ENCODE assay signal across 1 cellular context in genomic region chr20:36676701-36677421, GRCh38.
A peak's percentile ranks its signal among the peaks of the same experiment; 100 is the strongest.
TF ChIP-seq lines count a peak whose summit lies in the region.

No MANE protein-coding gene starts in this region.

TF ChIP-seq in HepG2, 621 proteins besides CTCF, POLR2A, EP300 and RAD21 (continued from another document):
- TF ChIP-seq RARA (CRISPR knock-in tag; IDR thresholded peaks at IDR 0.05) (no peak), ZNF674 (CRISPR knock-in tag; IDR thresholded peaks at IDR 0.05; ENCODE audit: low read depth) (no peak), ZBTB4 (CRISPR knock-in tag; IDR thresholded peaks at IDR 0.05; ENCODE audit: borderline replicate concordance) (peak; percentile 70; the same call in 1 of the 2 replicates), CREM (IDR thresholded peaks at IDR 0.05) (0 out of 2 replicates have a peak, but pooled peaks have one; percentile 1), CREM (CRISPR knock-in tag; IDR thresholded peaks at IDR 0.05) (no peak), ARNTL (CRISPR knock-in tag; IDR thresholded peaks at IDR 0.05) (no peak), ZNF563 (CRISPR knock-in tag; IDR thresholded peaks at IDR 0.05) (no peak), MAFK (conservative IDR thresholded peaks at IDR 0.05 in 1 of 2, IDR thresholded peaks at IDR 0.05 in 1 of 2; ENCODE audit: low read length in 2 of 2) (no peak), ZNF747 (CRISPR knock-in tag; IDR thresholded peaks at IDR 0.05; ENCODE audit: borderline replicate concordance) (no peak), GLI4 (CRISPR knock-in tag; IDR thresholded peaks at IDR 0.05; ENCODE audit: borderline replicate concordance) (no peak), RBM22 (optimal IDR thresholded peaks at IDR 0.05; ENCODE audit: low read length) (no peak), PLRG1 (conservative IDR thresholded peaks at IDR 0.05) (no peak), ZNF276 (CRISPR knock-in tag; IDR thresholded peaks at IDR 0.05; ENCODE audit: low read depth) (no peak), ZUFSP (CRISPR knock-in tag; IDR thresholded peaks at IDR 0.05; ENCODE audit: borderline replicate concordance) (no peak), MXI1 (IDR thresholded peaks at IDR 0.05; ENCODE audit: borderline replicate concordance, low read depth, low read length) (no peak), ZNF569 (CRISPR knock-in tag; IDR thresholded peaks at IDR 0.05; ENCODE audit: borderline replicate concordance) (no peak), HNRNPUL1 (IDR thresholded peaks at IDR 0.05; ENCODE audit: low read depth, low read length) (no peak), MED1 (CRISPR knock-in tag; IDR thresholded peaks at IDR 0.05) (no peak), SP5 (CRISPR knock-in tag; IDR thresholded peaks at IDR 0.05; ENCODE audit: borderline replicate concordance, low read depth) (no peak), ZFP36 (IDR thresholded peaks at IDR 0.05; ENCODE audit: borderline replicate concordance, low read depth, low read length, partially characterized antibody) (no peak), SRSF4 (IDR thresholded peaks at IDR 0.05; ENCODE audit: low read depth, low read length, poor library complexity, severe bottlenecking) (no peak), ZNF780A (CRISPR knock-in tag; IDR thresholded peaks at IDR 0.05) (no peak), TP53 (CRISPR knock-in tag; conservative IDR thresholded peaks at IDR 0.05) (no peak), TIGD3 (CRISPR knock-in tag; IDR thresholded peaks at IDR 0.05; ENCODE audit: borderline replicate concordance) (no peak), ZNF749 (CRISPR knock-in tag; IDR thresholded peaks at IDR 0.05; ENCODE audit: borderline replicate concordance) (no peak), TERF1 (CRISPR knock-in tag; IDR thresholded peaks at IDR 0.05) (no peak), AFF4 (CRISPR knock-in tag; IDR thresholded peaks at IDR 0.05) (no peak), ZNF576 (CRISPR knock-in tag; IDR thresholded peaks at IDR 0.05) (no peak), MTERF4 (CRISPR knock-in tag; IDR thresholded peaks at IDR 0.05) (no peak), ZNF546 (CRISPR knock-in tag; conservative IDR thresholded peaks at IDR 0.05) (no peak), CCAR2 (optimal IDR thresholded peaks at IDR 0.05; ENCODE audit: low read depth, low read length) (no peak), KLF15 (CRISPR knock-in tag; IDR thresholded peaks at IDR 0.05; ENCODE audit: borderline replicate concordance) (no peak), GATAD2A (CRISPR knock-in tag; IDR thresholded peaks at IDR 0.05) (no peak), RERE (CRISPR knock-in tag; IDR thresholded peaks at IDR 0.05; ENCODE audit: low read depth) (no peak), HCFC1 (IDR thresholded peaks at IDR 0.05; ENCODE audit: low read depth, low read length) (no peak)
TF ChIP-seq in HepG2: peak in this region for 67.
